ENCODE assay signal across 20 cellular contexts in genomic region chr5:152086668-152087067, GRCh38.
"Had no signal": no experiment of that assay in that cellular context is flagged by ENCODE, and none has a peak within 500 bp of the region (broad histone marks: within the 10 kb centered on the region; RNA-seq: fewer than 3 reads in every experiment).

No MANE protein-coding gene starts in this region.

- H3K27me3 Mint-ChIP-seq: IgD-negative memory B cell had no signal

- ATAC-seq: K562, Panc1, SK-N-SH treated with all-trans-retinoic acid at 6 μM for 48 hours had no signal

- H3K4me2 ChIP-seq: KMS-11 had no signal

- H3K4me3 Mint-ChIP-seq: IgD-negative memory B cell had no signal

- DNase-seq: Kasumi-1, MM.1S, NCI-H1092 treated with DMSO at 0.1 percent for 48 hours, NCI-H1436, NCI-H187, NCI-H2029, NCI-H2081 treated with DMSO at 0.1 percent for 48 hours, NCI-H2171, NCI-H226, NCI-H446, NCI-H510A treated with DMSO at 0.1 percent for 48 hours, NCI-H526, SHP77 had no signal

- H3K27ac ChIP-seq: HL-60, KMS-11, RWPE1 had no signal

- H3K4me1 Mint-ChIP-seq: IgD-negative memory B cell had no signal

- H3K4me3 ChIP-seq: K562 had no signal

- H3K36me3 Mint-ChIP-seq: IgD-negative memory B cell had no signal

- H3K27ac Mint-ChIP-seq: IgD-negative memory B cell had no signal

- H3K9ac ChIP-seq: KMS-11 had no signal
